Comparison of ENCODE assay signal across 9 cellular contexts in genomic region chrX:72621619-72622485, GRCh38. TPM values are rescaled to one million over a fixed set of nuclear protein-coding genes. Genes with fewer than 3 reads are reported as not detected.
DNase-seq lines count a peak whose midpoint lies in the region; ATAC-seq and TF ChIP-seq lines count a peak whose summit lies in the region.
"Had no signal": no experiment of that assay in that cellular context is flagged by ENCODE, and none has a peak within 500 bp of the region (broad histone marks: within the 10 kb centered on the region; RNA-seq: fewer than 3 reads in every experiment).

No MANE protein-coding gene starts in this region.

- POLR2A ChIA-PET in T-cell (lab: Charles Lee): no interaction called here

- ATAC-seq in GM18868 (IDR thresholded peaks at IDR 0.05; ENCODE audit: unreplicated experiment) (peak; percentile 96), HG02678 (IDR thresholded peaks at IDR 0.05; ENCODE audit: unreplicated experiment) (peak; percentile 82), T-cell (replicated peaks in 1 of 4) (no peak)

- H3K4me3 Mint-ChIP-seq in T-cell: no peak overlapping the region

- peak; percentile 56 for DNase-seq in RPMI7951 (ENCODE audit: low read depth)
- DNase-seq in osteoblast (ENCODE audit: insufficient read length, low spot score, missing footprints): no peak
- DNase-seq in DMS153 treated with DMSO at 0.1 percent for 48 hours (lab: John Stamatoyannopoulos, UW; ENCODE audit: unreplicated experiment): no peak
- DNase-seq in T-cell: no peak
- DNase-seq in KG1 (lab: John Stamatoyannopoulos, UW): no peak
- DNase-seq in cortex of kidney (lab: John Stamatoyannopoulos, UW): no peak

- peak overlapping the region; percentile 74 for H3K27ac ChIP-seq in osteoblast (ENCODE audit: low read depth, low read length)
- H3K27ac ChIP-seq: KMS-11 had no signal

- H3K9me3 ChIP-seq in osteoblast (ENCODE audit: low read depth, low read length): no peaks in the 10 kb centered on the region

- peak overlapping the region; percentile 59 for H3K4me2 ChIP-seq in osteoblast (ENCODE audit: insufficient read depth, low read length)
- H3K4me2 ChIP-seq: KMS-11 had no signal

- no peak for TF ChIP-seq CTCF in osteoblast (IDR thresholded peaks at IDR 0.05; ENCODE audit: extremely low read depth, low read depth, low read length)

- no peaks in the 10 kb centered on the region for H3K36me3 Mint-ChIP-seq in T-cell

- peaks cover 0 to 6% (median 0%) of the 10 kb centered on the region in 3 donors for H3K4me1 Mint-ChIP-seq in T-cell

- no peak overlapping the region for H2AFZ ChIP-seq in osteoblast (ENCODE audit: low read length)

- H3K4me3 ChIP-seq in osteoblast (ENCODE audit: insufficient read depth, low read length): no peak overlapping the region

- no peaks in the 10 kb centered on the region for H3K36me3 ChIP-seq in osteoblast (ENCODE audit: insufficient read depth, low read length)

- peaks cover 2 to 6% (median 3%) of the 10 kb centered on the region in 3 donors for H3K9me3 Mint-ChIP-seq in T-cell

- H3K27me3 ChIP-seq in osteoblast (ENCODE audit: insufficient read depth, low read length): peaks cover 7% of the 10 kb centered on the region

- CTCF ChIA-PET in T-cell (lab: Charles Lee): no interaction called here

- H4K20me1 ChIP-seq in osteoblast (ENCODE audit: insufficient read depth, low read length): no peaks in the 10 kb centered on the region

- H3K4me1 ChIP-seq in osteoblast (ENCODE audit: insufficient read depth, low read length): peaks cover 25% of the 10 kb centered on the region

- no peaks in the 10 kb centered on the region for H3K79me2 ChIP-seq in osteoblast (ENCODE audit: insufficient read depth, low read length)

- peak overlapping the region in 1 of 2 donors; percentile 1 for H3K27ac Mint-ChIP-seq in T-cell

- H3K27me3 Mint-ChIP-seq in T-cell: peaks cover under 1 to 3% of the 10 kb centered on the region in 2 donors

RNA-seq across cellular contexts. Expression of gene HDAC8, which starts 49.2 kb away (rescaled TPM):
- 35.0 and 36.4 TPM in 2 replicates for total RNA-seq in RPMI7951 (2014; rRNA removed; shearing (Covaris generic))
- total RNA-seq in osteoblast: 24.6 and 27.1 TPM in 2 replicates
- 10 to 100 TPM; 15.7 to 19.1 (median 16.9) TPM for total RNA-seq in T-cell

Comparison
In these comparisons a context has a peak if more than half of its experiments do, and no peak if none do; other contexts are left out.
1. ATAC-seq: peak in GM18868 (single experiment) and HG02678 (single experiment); none in T-cell (0 of 4).